ENCODE assay signal across 28 cellular contexts in genomic region chr1:109503935-109504334, GRCh38. TPM values are rescaled to one million over a fixed set of nuclear protein-coding genes. Genes with fewer than 3 reads are reported as not detected.
DNase-seq lines count a peak whose midpoint lies in the region; ATAC-seq and FAIRE-seq lines count a peak whose summit lies in the region.
"Had no signal": no experiment of that assay in that cellular context is flagged by ENCODE, and none has a peak within 500 bp of the region (broad histone marks: within the 10 kb centered on the region; RNA-seq: fewer than 3 reads in every experiment).

No MANE protein-coding gene starts in this region.

- H3K27ac ChIP-seq in CD8-positive, alpha-beta memory T cell (ENCODE audit: low read depth, low read length): no peak overlapping the region
- H3K27ac ChIP-seq in small intestine (ENCODE audit: low read depth in 1 of 2, low read length in 1 of 2): no peak overlapping the region
- H3K27ac ChIP-seq: body of pancreas, foreskin keratinocyte, suprapubic skin had no signal

- CTCF ChIA-PET in activated CD8-positive, alpha-beta memory T cell treated with anti-CD3 and anti-CD28 coated beads, Interleukin-2, amount 10 ng/mL, durations not matched to agents 7 days and 5 days (lab: Charles Lee): interaction anchor here (43.7 to 46.0 kb wide), 2 partner anchors 5 to 16 kb away, joined by 1550 read pairs; partner anchors contain the start of genes AMIGO1, ATXN7L2, CYB561D1 and GPR61
- CTCF ChIA-PET in CD8-positive, alpha-beta memory T cell (lab: Charles Lee): interaction anchor here (0.7 to 32.5 kb wide), 5 partner anchors 8 to 481 kb away, joined by 3 to 1339 read pairs (median 6); partner anchors contain the start of genes AHCYL1, ATXN7L2, CYB561D1 and GPR61

- FAIRE-seq in small intestine (lab: Jason Lieb, UNC): no peak

- H3K4me1 Mint-ChIP-seq in activated CD8-positive, alpha-beta memory T cell treated with anti-CD3 and anti-CD28 coated beads, Interleukin-2, amount 10 ng/mL, durations not matched to agents 7 days and 5 days: peaks cover 58% of the 10 kb centered on the region
- peaks cover 86 to 100% (median 96%) of the 10 kb centered on the region in 3 donors for H3K4me1 Mint-ChIP-seq in CD8-positive, alpha-beta memory T cell
- H3K4me1 Mint-ChIP-seq in activated naive CD8-positive, alpha-beta T cell treated with anti-CD3 and anti-CD28 coated beads for 36 hours: peaks cover 78% of the 10 kb centered on the region

- H3K4me3 Mint-ChIP-seq in activated CD8-positive, alpha-beta memory T cell treated with anti-CD3 and anti-CD28 coated beads, Interleukin-2, amount 10 ng/mL, durations not matched to agents 7 days and 5 days: no peak overlapping the region
- H3K4me3 Mint-ChIP-seq in CD8-positive, alpha-beta memory T cell: peak overlapping the region; percentile 39 to 91 (median 82)
- peak overlapping the region; percentile 8 for H3K4me3 Mint-ChIP-seq in activated naive CD8-positive, alpha-beta T cell treated with anti-CD3 and anti-CD28 coated beads for 36 hours
- H3K4me3 Mint-ChIP-seq: memory B cell had no signal

- POLR2A ChIA-PET in CD8-positive, alpha-beta memory T cell (lab: Charles Lee): interaction anchor here (1.8 to 2.4 kb wide), 2 partner anchors 10 to 28 kb away, joined by 10 to 13 read pairs; partner anchors contain the start of gene CYB561D1

- no peaks in the 10 kb centered on the region for H3K9me3 ChIP-seq in CD8-positive, alpha-beta memory T cell (ENCODE audit: low read length)
- H3K9me3 ChIP-seq in small intestine (ENCODE audit: control insufficient read depth, low read depth): no peaks in the 10 kb centered on the region
- H3K9me3 ChIP-seq: BE2C, body of pancreas, HAP-1, heart right ventricle, suprapubic skin had no signal

- H3K9me3 Mint-ChIP-seq in activated CD8-positive, alpha-beta memory T cell treated with anti-CD3 and anti-CD28 coated beads, Interleukin-2, amount 10 ng/mL, durations not matched to agents 7 days and 5 days (ENCODE audit: low read depth): no peaks in the 10 kb centered on the region
- H3K9me3 Mint-ChIP-seq in CD8-positive, alpha-beta memory T cell: no peaks in the 10 kb centered on the region
- no peaks in the 10 kb centered on the region for H3K9me3 Mint-ChIP-seq in activated naive CD8-positive, alpha-beta T cell treated with anti-CD3 and anti-CD28 coated beads for 36 hours
- H3K9me3 Mint-ChIP-seq: memory B cell had no signal

- ATAC-seq in activated CD8-positive, alpha-beta memory T cell treated with anti-CD3 and anti-CD28 coated beads, Interleukin-2, amount 10 ng/mL, durations not matched to agents 7 days and 5 days: no peak
- ATAC-seq in HG02981 (IDR thresholded peaks at IDR 0.05; ENCODE audit: unreplicated experiment) (no peak), HG03439 (IDR thresholded peaks at IDR 0.05; ENCODE audit: unreplicated experiment) (no peak)
- ATAC-seq: body of pancreas, esophagus mucosa, foreskin keratinocyte, heart right ventricle, left cardiac atrium, Panc1 had no signal

- peaks cover 94% of the 10 kb centered on the region for H3K4me1 ChIP-seq in CD8-positive, alpha-beta memory T cell (ENCODE audit: insufficient read depth, low read length)
- H3K4me1 ChIP-seq in small intestine (ENCODE audit: control insufficient read depth in 2 of 2, insufficient read depth in 1 of 2, low read depth in 1 of 2, low read length in 1 of 2): peaks cover 0 to 7% of the 10 kb centered on the region in 2 donors
- H3K4me1 ChIP-seq: BE2C, foreskin keratinocyte had no signal

- no peaks in the 10 kb centered on the region for H3K27me3 ChIP-seq in CD8-positive, alpha-beta memory T cell (ENCODE audit: insufficient read depth, low read length, poor library complexity, severe bottlenecking)
- H3K27me3 ChIP-seq in small intestine (ENCODE audit: control insufficient read depth in 2 of 2, insufficient read depth in 2 of 2, low read length in 2 of 2): no peaks in the 10 kb centered on the region
- H3K27me3 ChIP-seq: BE2C, body of pancreas, heart right ventricle, suprapubic skin had no signal

- H3K36me3 Mint-ChIP-seq in activated CD8-positive, alpha-beta memory T cell treated with anti-CD3 and anti-CD28 coated beads, Interleukin-2, amount 10 ng/mL, durations not matched to agents 7 days and 5 days: peaks cover 12% of the 10 kb centered on the region
- H3K36me3 Mint-ChIP-seq in CD8-positive, alpha-beta memory T cell: peaks cover 6 to 34% (median 7%) of the 10 kb centered on the region in 3 donors
- H3K36me3 Mint-ChIP-seq in activated naive CD8-positive, alpha-beta T cell treated with anti-CD3 and anti-CD28 coated beads for 36 hours: peaks cover 6% of the 10 kb centered on the region
- H3K36me3 Mint-ChIP-seq: memory B cell had no signal

- 10 to 41% (median 31%) methylated on average over 5 of the region's 5 CpGs for WGBS in small intestine, 3 donors

- peaks cover 6% of the 10 kb centered on the region for H3K36me3 ChIP-seq in CD8-positive, alpha-beta memory T cell (ENCODE audit: insufficient read depth, low read length)
- no peaks in the 10 kb centered on the region for H3K36me3 ChIP-seq in small intestine (ENCODE audit: control insufficient read depth in 2 of 2, insufficient read depth in 2 of 2, low read length in 2 of 2)
- H3K36me3 ChIP-seq: BE2C had no signal

- DNase-seq in activated CD8-positive, alpha-beta memory T cell treated with anti-CD3 and anti-CD28 coated beads, Interleukin-2, amount 50 U/mL, for 48 hours: peak; percentile 38
- no peak for DNase-seq in activated CD8-positive, alpha-beta memory T cell treated with anti-CD3 and anti-CD28 coated beads, Interleukin-2, amount 10 ng/mL, durations not matched to agents 7 days and 5 days
- DNase-seq in CD8-positive, alpha-beta memory T cell: peak in 1 of 5 donors; percentile 36
- DNase-seq in activated naive CD8-positive, alpha-beta T cell treated with anti-CD3 and anti-CD28 coated beads for 36 hours: no peak
- DNase-seq in small intestine (peak; percentile 66), T-helper 9 cell (no peak)
- DNase-seq: BE2C; body of pancreas; Calu3; effector CD4-positive, alpha-beta T cell; foreskin keratinocyte; heart right ventricle; Karpas-422; left cardiac atrium; MV-4-11; NCI-H1694; NCI-H510A treated with DMSO at 0.1 percent for 48 hours; occipital lobe; SHP77 treated with DMSO at 0.1 percent for 48 hours; stimulated activated CD4-positive, alpha-beta T cell treated with anti-CD3 and anti-CD28 coated beads, Interleukin-1b, Interleukin-23, amount 100 ng/mL, for 48 hours had no signal

- no peak overlapping the region for H3K27ac Mint-ChIP-seq in activated CD8-positive, alpha-beta memory T cell treated with anti-CD3 and anti-CD28 coated beads, Interleukin-2, amount 10 ng/mL, durations not matched to agents 7 days and 5 days
- H3K27ac Mint-ChIP-seq in CD8-positive, alpha-beta memory T cell: peak overlapping the region; percentile 74 to 96 (median 94)
- H3K27ac Mint-ChIP-seq in activated naive CD8-positive, alpha-beta T cell treated with anti-CD3 and anti-CD28 coated beads for 36 hours: peak overlapping the region; percentile 76
- H3K27ac Mint-ChIP-seq: memory B cell had no signal

- H3K4me3 ChIP-seq in CD8-positive, alpha-beta memory T cell (ENCODE audit: low read length): peak overlapping the region; percentile 27
- no peak overlapping the region for H3K4me3 ChIP-seq in small intestine (ENCODE audit: low read depth in 1 of 2, low read length in 2 of 2)
- H3K4me3 ChIP-seq: body of pancreas, HAP-1, heart right ventricle, suprapubic skin had no signal

- H3K27me3 Mint-ChIP-seq in activated CD8-positive, alpha-beta memory T cell treated with anti-CD3 and anti-CD28 coated beads, Interleukin-2, amount 10 ng/mL, durations not matched to agents 7 days and 5 days: peaks cover 11% of the 10 kb centered on the region
- H3K27me3 Mint-ChIP-seq in CD8-positive, alpha-beta memory T cell: no peaks in the 10 kb centered on the region
- H3K27me3 Mint-ChIP-seq in activated naive CD8-positive, alpha-beta T cell treated with anti-CD3 and anti-CD28 coated beads for 36 hours: no peaks in the 10 kb centered on the region

RNA-seq across cellular contexts. Expression of gene AMIGO1, which starts 5.6 kb away (rescaled TPM):
- under 1 TPM; 0.20 to 0.26 TPM for total RNA-seq in activated CD8-positive, alpha-beta memory T cell treated with anti-CD3 and anti-CD28 coated beads, Interleukin-2, amount 10 ng/mL, durations not matched to agents 7 days and 5 days
- total RNA-seq in CD8-positive, alpha-beta memory T cell: 1 to 10 TPM; 4.0 to 4.9 TPM
- polyA plus RNA-seq in CD8-positive, alpha-beta memory T cell: 20.2 TPM
- 1 to 10 TPM; 2.1 to 2.5 TPM for total RNA-seq in activated naive CD8-positive, alpha-beta T cell treated with anti-CD3 and anti-CD28 coated beads for 36 hours
- polyA plus RNA-seq in small intestine: 1 to 10 TPM; 1.6 to 2.9 (median 2.8) TPM

RNA-seq across cellular contexts. Expression of gene CYB561D1, which starts 10.0 kb away (rescaled TPM):
- 10 to 100 TPM; 11.0 to 15.0 TPM for total RNA-seq in activated CD8-positive, alpha-beta memory T cell treated with anti-CD3 and anti-CD28 coated beads, Interleukin-2, amount 10 ng/mL, durations not matched to agents 7 days and 5 days
- 10 to 100 TPM in 1 of 2 experiments, 1 to 10 TPM in 1; 9.9 to 10.6 TPM for total RNA-seq in CD8-positive, alpha-beta memory T cell
- 15.4 TPM for polyA plus RNA-seq in CD8-positive, alpha-beta memory T cell
- total RNA-seq in activated naive CD8-positive, alpha-beta T cell treated with anti-CD3 and anti-CD28 coated beads for 36 hours: 1 to 10 TPM; 6.3 to 8.1 TPM
- 1 to 10 TPM; 5.1 to 8.6 (median 6.5) TPM for polyA plus RNA-seq in small intestine

RNA-seq across cellular contexts. Expression of gene ATXN7L2, which starts 20.2 kb away (rescaled TPM):
- total RNA-seq in activated CD8-positive, alpha-beta memory T cell treated with anti-CD3 and anti-CD28 coated beads, Interleukin-2, amount 10 ng/mL, durations not matched to agents 7 days and 5 days: 10 to 100 TPM; 10.4 to 11.1 TPM
- 10 to 100 TPM; 14.6 to 15.3 TPM for total RNA-seq in CD8-positive, alpha-beta memory T cell
- 8.7 TPM for polyA plus RNA-seq in CD8-positive, alpha-beta memory T cell
- total RNA-seq in activated naive CD8-positive, alpha-beta T cell treated with anti-CD3 and anti-CD28 coated beads for 36 hours: 10 to 100 TPM; 14.6 to 15.6 TPM
- 1 to 10 TPM; 4.8 to 8.9 (median 7.0) TPM for polyA plus RNA-seq in small intestine

RNA-seq across cellular contexts. Expression of gene GPR61, which starts 35.7 kb away (rescaled TPM):
- total RNA-seq in activated CD8-positive, alpha-beta memory T cell treated with anti-CD3 and anti-CD28 coated beads, Interleukin-2, amount 10 ng/mL, durations not matched to agents 7 days and 5 days: under 1 TPM in 1 of 2 experiments, not detected in 1; 0.16 TPM
- under 1 TPM in 1 of 2 experiments, not detected in 1; 0.39 TPM for total RNA-seq in CD8-positive, alpha-beta memory T cell
- not detected for polyA plus RNA-seq in CD8-positive, alpha-beta memory T cell
- under 1 TPM in 1 of 2 experiments, not detected in 1; 0.16 TPM for total RNA-seq in activated naive CD8-positive, alpha-beta T cell treated with anti-CD3 and anti-CD28 coated beads for 36 hours
- polyA plus RNA-seq in small intestine: under 1 TPM in 1 of 3 donors, not detected in 2; 0.09 TPM
- total RNA-seq: body of pancreas, Calu3, esophagus mucosa had no signal
- polyA plus RNA-seq: adipose tissue, foreskin keratinocyte, heart right ventricle had no signal

RNA-seq across cellular contexts. Expression of gene SYPL2, which starts 37.6 kb away (rescaled TPM):
- not detected for total RNA-seq in activated CD8-positive, alpha-beta memory T cell treated with anti-CD3 and anti-CD28 coated beads, Interleukin-2, amount 10 ng/mL, durations not matched to agents 7 days and 5 days
- under 1 TPM in 1 of 2 experiments, not detected in 1; 0.07 TPM for total RNA-seq in CD8-positive, alpha-beta memory T cell
- polyA plus RNA-seq in CD8-positive, alpha-beta memory T cell: 0.07 TPM
- total RNA-seq in activated naive CD8-positive, alpha-beta T cell treated with anti-CD3 and anti-CD28 coated beads for 36 hours: not detected
- under 1 TPM in 1 of 3 donors, not detected in 2; 0.67 TPM for polyA plus RNA-seq in small intestine
- total RNA-seq: Calu3, esophagus mucosa, foreskin keratinocyte, occipital lobe had no signal
- polyA plus RNA-seq: foreskin keratinocyte had no signal

Comparison
In these comparisons a context has a peak if more than half of its experiments do, and no peak if none do; other contexts are left out.
1. DNase-seq: peak in activated CD8-positive, alpha-beta memory T cell treated with anti-CD3 and anti-CD28 coated beads, Interleukin-2, amount 50 U/mL, for 48 hours (single experiment) and small intestine (single experiment); none in activated CD8-positive, alpha-beta memory T cell treated with anti-CD3 and anti-CD28 coated beads, Interleukin-2, amount 10 ng/mL, durations not matched to agents 7 days and 5 days (single experiment), activated naive CD8-positive, alpha-beta T cell treated with anti-CD3 and anti-CD28 coated beads for 36 hours (single experiment) and T-helper 9 cell (single experiment).